Comparison of ENCODE assay signal across 19 cellular contexts in genomic region chr18:36589857-36590543, GRCh38.
DNase-seq lines count a peak whose midpoint lies in the region; ATAC-seq and TF ChIP-seq lines count a peak whose summit lies in the region.
"Had no signal": no experiment of that assay in that cellular context is flagged by ENCODE, and none has a peak within 500 bp of the region (broad histone marks: within the 10 kb centered on the region; RNA-seq: fewer than 3 reads in every experiment).

No MANE protein-coding gene starts in this region.

- H3K36me3 Mint-ChIP-seq in HFFc6 (ENCODE audit: low read depth), result peaks cover 8% of the 10 kb centered on the region
- H3K36me3 Mint-ChIP-seq: T-cell had no signal

- peaks cover 2% of the 10 kb centered on the region; the same call in 1 of the 2 replicates for H3K27me3 Mint-ChIP-seq in HFFc6 (ENCODE audit: insufficient read depth)
- H3K27me3 Mint-ChIP-seq: T-cell had no signal

- peak overlapping the region; percentile 75 for H3K27ac Mint-ChIP-seq in HFFc6
- H3K27ac Mint-ChIP-seq: T-cell had no signal

- in situ Hi-C loops in astrocyte of the spinal cord (cut with HindIII; ENCODE audit: low sequenced_read_pairs), result no loop called here

- H3K4me3 ChIP-seq in astrocyte of the spinal cord (ENCODE audit: low read depth, low read length), result no peak overlapping the region
- H3K4me3 ChIP-seq: hepatocyte, lung had no signal

- TF ChIP-seq CTCF in HFFc6 (IDR thresholded peaks at IDR 0.05) (no peak), astrocyte of the spinal cord (IDR thresholded peaks at IDR 0.05; ENCODE audit: low read depth, low read length) (no peak)

- ATAC-seq in GM21786 (IDR thresholded peaks at IDR 0.05; ENCODE audit: unreplicated experiment), result no peak
- ATAC-seq: Right ventricle myocardium inferior, T-cell had no signal

- no peaks in the 10 kb centered on the region for H3K9me3 Mint-ChIP-seq in HFFc6
- H3K9me3 Mint-ChIP-seq: T-cell had no signal

- H3K4me3 Mint-ChIP-seq in HFFc6, result no peak overlapping the region
- H3K4me3 Mint-ChIP-seq: T-cell had no signal

- H3K4me1 Mint-ChIP-seq in HFFc6 (ENCODE audit: low read depth), result peaks cover 56% of the 10 kb centered on the region
- H3K4me1 Mint-ChIP-seq: T-cell had no signal

- DNase-seq in A172 (ENCODE audit: low spot score) (peak; percentile 37), HFFc6 (peak; percentile 52), astrocyte of the spinal cord (ENCODE audit: low read depth, low spot score) (peak; percentile 8), hepatic stellate cell (ENCODE audit: low spot score) (peak; percentile 27), COLO668 (lab: John Stamatoyannopoulos, UW; ENCODE audit: unreplicated experiment) (no peak)
- DNase-seq in stimulated activated CD4-positive, alpha-beta T cell treated with anti-CD3 and anti-CD28 coated beads, Interleukin-15, amount 100 ng/mL, for 24 hours, result no peak
- DNase-seq in activated effector memory CD4-positive, alpha-beta T cell treated with Interleukin-2 at 50 U/mL for 16 hours, result no peak
- DNase-seq: activated CD4-positive, alpha-beta T cell treated with anti-CD3 and anti-CD28 coated beads, Interleukin-2, amount 50 U/mL, for 48 hours; activated naive CD4-positive, alpha-beta T cell; Kasumi-1; NCI-H1105 treated with DMSO at 0.1 percent for 48 hours; NCI-H69; stimulated activated CD4-positive, alpha-beta T cell treated with anti-CD3 and anti-CD28 coated beads, Interleukin-12 subunit alpha, Interleukin-12 subunit beta, amount 100 ng/mL, for 4 hours; stimulated activated CD8-positive, alpha-beta memory T cell treated with anti-CD3 and anti-CD28 coated beads, Interleukin-4, amount 100 ng/mL, for 48 hours; T-cell had no signal

Comparison
In these comparisons a context has a peak if more than half of its experiments do, and no peak if none do; other contexts are left out.
1. DNase-seq: peak in A172 (single experiment), HFFc6 (single experiment), astrocyte of the spinal cord (single experiment) and hepatic stellate cell (single experiment); none in stimulated activated CD4-positive, alpha-beta T cell treated with anti-CD3 and anti-CD28 coated beads, Interleukin-15, amount 100 ng/mL, for 24 hours (single experiment), COLO668 (single experiment) and activated effector memory CD4-positive, alpha-beta T cell treated with Interleukin-2 at 50 U/mL for 16 hours (single experiment).